In genomic region chr2:231527955-231528635, GRCh38 we compare ENCODE assay signal across 25 cellular contexts. TPM values are rescaled to one million over a fixed set of nuclear protein-coding genes. Genes with fewer than 3 reads are reported as not detected.
DNase-seq lines count a peak whose midpoint lies in the region; ATAC-seq and TF ChIP-seq lines count a peak whose summit lies in the region.
"Had no signal": no experiment of that assay in that cellular context is flagged by ENCODE, and none has a peak within 500 bp of the region (broad histone marks: within the 10 kb centered on the region; RNA-seq: fewer than 3 reads in every experiment).

No MANE protein-coding gene starts in this region.

- no peak for TF ChIP-seq POLR2A in sigmoid colon (IDR thresholded peaks at IDR 0.05)

- peak overlapping the region; percentile 23 for H3K4me3 Mint-ChIP-seq in central memory CD8-positive, alpha-beta T cell
- peak overlapping the region; percentile 95 for H3K4me3 Mint-ChIP-seq in natural killer cell
- H3K4me3 Mint-ChIP-seq: CD4-positive, alpha-beta T cell; GM23338 had no signal

- no peaks in the 10 kb centered on the region for H3K27me3 Mint-ChIP-seq in central memory CD8-positive, alpha-beta T cell
- no peaks in the 10 kb centered on the region for H3K27me3 Mint-ChIP-seq in natural killer cell (ENCODE audit: low read depth in 2 of 2)

- DNase-seq in Right ventricle myocardium inferior (ENCODE audit: missing footprints) (peak; percentile 59), right atrium auricular region (ENCODE audit: low spot score) (no peak), natural killer cell (peak; percentile 43), sigmoid colon (peak; percentile 51), NCI-H1930 (lab: John Stamatoyannopoulos, UW) (no peak), C1 segment of cervical spinal cord (lab: John Stamatoyannopoulos, UW) (no peak), DMS79 treated with DMSO at 0.1 percent for 48 hours (lab: John Stamatoyannopoulos, UW) (no peak)
- no peak for DNase-seq in central memory CD8-positive, alpha-beta T cell (ENCODE audit: low spot score in 2 of 2)
- DNase-seq: BE2C; Caco-2; CD4-positive, alpha-beta T cell; HCEC 1CT; Kasumi-1; NCI-H1092; NCI-H1436; NCI-H187 treated with DMSO at 0.1 percent for 48 hours; NCI-H226; NCI-H510A treated with DMSO at 0.1 percent for 48 hours; NCI-H748 treated with DMSO at 0.1 percent for 48 hours; NK-92 treated with Interleukin-12 subunit alpha and Interleukin-12 subunit beta, amount 100 ng/mL, for 24 hours had no signal

- H3K9me3 ChIP-seq in right atrium auricular region (no peaks in the 10 kb centered on the region), sigmoid colon (no peaks in the 10 kb centered on the region)
- H3K9me3 ChIP-seq: BE2C, Caco-2 had no signal

- intact Hi-C loops in Right ventricle myocardium inferior (cut with DNase I) (no loop called here), natural killer cell (cut with micrococcal nuclease) (no loop called here), sigmoid colon (cut with DNase I) (no loop called here)

- H3K4me3 ChIP-seq in right atrium auricular region (no peak overlapping the region), sigmoid colon (no peak overlapping the region)
- H3K4me3 ChIP-seq: GM23338 had no signal

- H3K27ac ChIP-seq in right atrium auricular region (no peak overlapping the region), sigmoid colon (no peak overlapping the region)

- H3K36me3 Mint-ChIP-seq in central memory CD8-positive, alpha-beta T cell (ENCODE audit: insufficient read depth), result no peaks in the 10 kb centered on the region
- H3K36me3 Mint-ChIP-seq in natural killer cell, result no peaks in the 10 kb centered on the region

- peak overlapping the region; percentile 49 for H3K27ac Mint-ChIP-seq in central memory CD8-positive, alpha-beta T cell (ENCODE audit: low read depth)
- H3K27ac Mint-ChIP-seq in natural killer cell, result peak overlapping the region; percentile 93 to 96
- H3K27ac Mint-ChIP-seq: CD4-positive, alpha-beta T cell; GM23338 had no signal

- TF ChIP-seq CTCF in right atrium auricular region (IDR thresholded peaks at IDR 0.05) (no peak), natural killer cell (IDR thresholded peaks at IDR 0.05) (no peak), sigmoid colon (IDR thresholded peaks at IDR 0.05) (no peak)

- peaks cover 72% of the 10 kb centered on the region for H3K4me1 Mint-ChIP-seq in central memory CD8-positive, alpha-beta T cell
- H3K4me1 Mint-ChIP-seq in natural killer cell, result peaks cover 77 to 82% of the 10 kb centered on the region in 2 donors

- H3K4me1 ChIP-seq in right atrium auricular region, result peaks cover 0 to 12% of the 10 kb centered on the region in 2 donors
- peaks cover 0 to 11% (median 8%) of the 10 kb centered on the region in 4 donors for H3K4me1 ChIP-seq in sigmoid colon
- H3K4me1 ChIP-seq: BE2C had no signal

- no peak for TF ChIP-seq EP300 in sigmoid colon (IDR thresholded peaks at IDR 0.05)

- no peaks in the 10 kb centered on the region for H3K36me3 ChIP-seq in right atrium auricular region
- no peaks in the 10 kb centered on the region for H3K36me3 ChIP-seq in sigmoid colon
- H3K36me3 ChIP-seq: BE2C had no signal

- no peaks in the 10 kb centered on the region for H3K9me3 Mint-ChIP-seq in central memory CD8-positive, alpha-beta T cell
- no peaks in the 10 kb centered on the region for H3K9me3 Mint-ChIP-seq in natural killer cell
- H3K9me3 Mint-ChIP-seq: CD4-positive, alpha-beta T cell; GM23338 had no signal

- ATAC-seq in Right ventricle myocardium inferior, result no peak
- no peak for ATAC-seq in central memory CD8-positive, alpha-beta T cell (replicated peaks; ENCODE audit: extremely low read depth, poor library complexity, severe bottlenecking)
- ATAC-seq in natural killer cell, result peak; percentile 24 to 49 (median 46)
- ATAC-seq: GM23338 had no signal

- no peaks in the 10 kb centered on the region for H3K27me3 ChIP-seq in right atrium auricular region
- H3K27me3 ChIP-seq in sigmoid colon, result peaks cover 6 to 14% (median 6%) of the 10 kb centered on the region in 3 donors
- H3K27me3 ChIP-seq: BE2C had no signal

- WGBS in sigmoid colon, 2 donors, result 89 to 91% methylated on average over 30 of the region's 30 CpGs

RNA-seq across cellular contexts. Expression of gene NMUR1, which starts 2.1 kb away (rescaled TPM):
- 0.38 TPM for total RNA-seq in Right ventricle myocardium inferior
- under 1 TPM; 0.67 to 0.93 TPM for total RNA-seq in right atrium auricular region
- total RNA-seq in natural killer cell, result 100 to 1,000 TPM in 1 of 3 donors, 10 to 100 TPM in 2; 67.4 to 103 (median 80.2) TPM
- under 1 TPM in 3 of 4 donors, not detected in 1; 0.14 to 0.36 (median 0.16) TPM for total RNA-seq in sigmoid colon
- under 1 TPM in 2 of 3 donors, not detected in 1; 0.23 to 0.28 TPM for polyA plus RNA-seq in sigmoid colon
- total RNA-seq: A673, Caco-2, Daoy, MCF 10A, OCI-LY7 had no signal

Comparison
In these comparisons a context has a peak if more than half of its experiments do, and no peak if none do; other contexts are left out.
1. DNase-seq: peak in Right ventricle myocardium inferior (single experiment), natural killer cell (single experiment) and sigmoid colon (single experiment); none in right atrium auricular region (single experiment), central memory CD8-positive, alpha-beta T cell (0 of 2), NCI-H1930 (0 of 2), C1 segment of cervical spinal cord (0 of 14) and DMS79 treated with DMSO at 0.1 percent for 48 hours (single experiment).
2. ATAC-seq: peak in natural killer cell (3 of 3); none in Right ventricle myocardium inferior (single experiment) and central memory CD8-positive, alpha-beta T cell (single experiment).
3. RNA of gene NMUR1, which starts 2.1 kb away (total RNA-seq): 67.4 to 103 TPM in natural killer cell; 0.67 to 0.93 TPM in right atrium auricular region, 0.38 TPM in Right ventricle myocardium inferior (single experiment) and 0.14 to 0.36 TPM in sigmoid colon; every median in the first group is over 10 times any median in the second.